Comparison of ENCODE assay signal across 25 cellular contexts in genomic region chr14:34243401-34243800, GRCh38.
"Had no signal": no experiment of that assay in that cellular context is flagged by ENCODE, and none has a peak within 500 bp of the region (broad histone marks: within the 10 kb centered on the region; RNA-seq: fewer than 3 reads in every experiment).

No MANE protein-coding gene starts in this region.

- H3K4me1 ChIP-seq: colonic mucosa, foreskin keratinocyte, left lung, lower lobe of right lung had no signal

- H2AFZ ChIP-seq: hepatocyte had no signal

- H3K4me1 Mint-ChIP-seq: immature natural killer cell; mesothelial cell of epicardium; naive thymus-derived CD4-positive, alpha-beta T cell; natural killer cell had no signal

- H3K9me3 ChIP-seq: colonic mucosa, gastroesophageal sphincter, heart left ventricle, left lung, lower lobe of right lung had no signal

- H3K27me3 ChIP-seq: colonic mucosa, gastroesophageal sphincter, hepatocyte, left lung had no signal

- H3K4me2 ChIP-seq: hepatocyte had no signal

- H3K27ac Mint-ChIP-seq: dendritic cell treated with granulocyte-macrophage colony-stimulating factor and Interleukin-4, amounts not matched to agents 40 ng/mL and 50 ng/mL, for 4 days; effector memory CD8-positive, alpha-beta T cell; endodermal cell; immature natural killer cell; mesothelial cell of epicardium; naive thymus-derived CD4-positive, alpha-beta T cell; natural killer cell had no signal

- H3K79me2 ChIP-seq: hepatocyte had no signal

- DNase-seq: colonic mucosa; cortex of kidney; effector CD8-positive, alpha-beta T cell; effector memory CD8-positive, alpha-beta T cell; endodermal cell; erythroblast; foreskin keratinocyte; heart left ventricle; hypothalamus; immature natural killer cell; islet precursor cell; kidney; kidney glomerular epithelial cell; left lung; left ventricle myocardium superior; lower lobe of right lung; mesenchymal stem cell; naive thymus-derived CD4-positive, alpha-beta T cell; natural killer cell had no signal

- ATAC-seq: effector memory CD8-positive, alpha-beta T cell; esophagus mucosa; foreskin keratinocyte; gastroesophageal sphincter; heart left ventricle; left lung; left ventricle myocardium superior; lower lobe of right lung; naive thymus-derived CD4-positive, alpha-beta T cell; natural killer cell had no signal

- H3K36me3 ChIP-seq: colonic mucosa, gastroesophageal sphincter, heart left ventricle, left lung, lower lobe of right lung had no signal

- H3K27ac ChIP-seq: colonic mucosa, epithelial cell of prostate, foreskin keratinocyte, gastroesophageal sphincter, heart left ventricle, hepatocyte, left lung, lower lobe of right lung had no signal

- H3K4me3 Mint-ChIP-seq: dendritic cell treated with granulocyte-macrophage colony-stimulating factor and Interleukin-4, amounts not matched to agents 40 ng/mL and 50 ng/mL, for 4 days; effector memory CD8-positive, alpha-beta T cell; endodermal cell; immature natural killer cell; mesothelial cell of epicardium; naive thymus-derived CD4-positive, alpha-beta T cell; natural killer cell had no signal

- H3K36me3 Mint-ChIP-seq: immature natural killer cell; mesothelial cell of epicardium; naive thymus-derived CD4-positive, alpha-beta T cell; natural killer cell had no signal

- H3K4me3 ChIP-seq: colonic mucosa, gastroesophageal sphincter, heart left ventricle, hepatocyte, left lung, lower lobe of right lung had no signal

- H3K9me3 Mint-ChIP-seq: dendritic cell treated with granulocyte-macrophage colony-stimulating factor and Interleukin-4, amounts not matched to agents 40 ng/mL and 50 ng/mL, for 4 days; effector memory CD8-positive, alpha-beta T cell; endodermal cell; mesothelial cell of epicardium had no signal
